Comparison of ENCODE assay signal across 10 cellular contexts in genomic region chr15:96273317-96274086, GRCh38. TPM values are rescaled to one million over a fixed set of nuclear protein-coding genes. Genes with fewer than 3 reads are reported as not detected.
DNase-seq lines count a peak whose midpoint lies in the region; ATAC-seq, FAIRE-seq and TF ChIP-seq lines count a peak whose summit lies in the region.
"Had no signal": no experiment of that assay in that cellular context is flagged by ENCODE, and none has a peak within 500 bp of the region (broad histone marks: within the 10 kb centered on the region; RNA-seq: fewer than 3 reads in every experiment).

No MANE protein-coding gene starts in this region.

- H3K36me3 ChIP-seq in Loucy (ENCODE audit: insufficient read depth, low read length): no peaks in the 10 kb centered on the region
- H3K36me3 ChIP-seq in HepG2 (replicated peaks in 1 of 2; ENCODE audit: control insufficient read depth in 1 of 2, insufficient read depth in 2 of 2, low read length in 2 of 2): no peaks in the 10 kb centered on the region

- FAIRE-seq in HepG2 (lab: Jason Lieb, UNC): no peak

- H3K9ac ChIP-seq in Loucy (ENCODE audit: low read depth, low read length, poor library complexity, severe bottlenecking) (no peak overlapping the region), HepG2 (ENCODE audit: insufficient read depth, low read depth, low read length) (no peak overlapping the region)

- TF ChIP-seq EP300 in HepG2 (IDR thresholded peaks at IDR 0.05; ENCODE audit: low read depth in 2 of 2, low read length in 2 of 2) (no peak), HepG2 (CRISPR knock-in tag; IDR thresholded peaks at IDR 0.05; ENCODE audit: borderline replicate concordance) (no peak)

- in situ Hi-C loops in HepG2 (cut with HindIII; ENCODE audit: extremely low pct_ligation_motif_present, low pct_unique_long_range_greater_than_20kb): no loop called here

- no peaks in the 10 kb centered on the region for H3K79me2 ChIP-seq in Loucy (ENCODE audit: insufficient read depth, low read length)
- no peaks in the 10 kb centered on the region for H3K79me2 ChIP-seq in HepG2 (ENCODE audit: insufficient read depth, low read length)

- H3F3A ChIP-seq in Loucy (ENCODE audit: low read depth): no peaks in the 10 kb centered on the region

- BruUV-seq in HepG2 (replicated peaks; lab: Mats Ljungman, UMichigan): no TSS peak

- H3K4me3 Mint-ChIP-seq in activated CD8-positive, alpha-beta memory T cell treated with anti-CD3 and anti-CD28 coated beads, Interleukin-2, amount 10 ng/mL, durations not matched to agents 7 days and 5 days: no peak overlapping the region
- H3K4me3 Mint-ChIP-seq: CD4-positive, alpha-beta T cell had no signal

- H3K9me3 ChIP-seq in Loucy (ENCODE audit: insufficient read depth, low read depth, low read length) (no peaks in the 10 kb centered on the region), HepG2 (ENCODE audit: low read length) (no peaks in the 10 kb centered on the region)

- H3K27ac ChIP-seq in HepG2 (ENCODE audit: extremely low read length, insufficient read depth, low read length): no peak overlapping the region

- WGBS in HepG2 (ENCODE audit: low lambda C conversion rate): 91% methylated on average over 15 of the region's 15 CpGs

- no peak for TF ChIP-seq CTCF in Loucy (conservative IDR thresholded peaks at IDR 0.05; ENCODE audit: low read length)
- no peak for TF ChIP-seq CTCF in epithelial cell of esophagus (IDR thresholded peaks at IDR 0.05; ENCODE audit: insufficient read depth, low read depth, low read length, missing control alignments)
- no peak for TF ChIP-seq CTCF in HepG2 (CRISPR knock-in tag; IDR thresholded peaks at IDR 0.05)

- intact Hi-C loops in HepG2 (cut with micrococcal nuclease; ENCODE audit: unreplicated experiment): no loop called here

- H3K4me2 ChIP-seq in Loucy (ENCODE audit: low read depth, low read length, poor library complexity, severe bottlenecking) (peak overlapping the region; percentile 17), HepG2 (ENCODE audit: low read depth, low read length) (no peak overlapping the region)

- H3K36me3 Mint-ChIP-seq in activated CD8-positive, alpha-beta memory T cell treated with anti-CD3 and anti-CD28 coated beads, Interleukin-2, amount 10 ng/mL, durations not matched to agents 7 days and 5 days: no peaks in the 10 kb centered on the region

- no peaks in the 10 kb centered on the region for H3K27me3 Mint-ChIP-seq in activated CD8-positive, alpha-beta memory T cell treated with anti-CD3 and anti-CD28 coated beads, Interleukin-2, amount 10 ng/mL, durations not matched to agents 7 days and 5 days

- no peaks in the 10 kb centered on the region for H3K9me2 ChIP-seq in Loucy (replicated peaks; ENCODE audit: low read depth, low read length)

- H3K4me3 ChIP-seq in Loucy (ENCODE audit: low read length, poor library complexity, severe bottlenecking): no peak overlapping the region
- H3K4me3 ChIP-seq in epithelial cell of esophagus (ENCODE audit: low read length): no peak overlapping the region
- H3K4me3 ChIP-seq in HepG2 (replicated peaks in 1 of 3; ENCODE audit: insufficient read depth in 1 of 3, low read depth in 2 of 3, low read length in 3 of 3): no peak overlapping the region

- no peak overlapping the region for H3K27ac Mint-ChIP-seq in activated CD8-positive, alpha-beta memory T cell treated with anti-CD3 and anti-CD28 coated beads, Interleukin-2, amount 10 ng/mL, durations not matched to agents 7 days and 5 days
- H3K27ac Mint-ChIP-seq: CD4-positive, alpha-beta T cell had no signal

- H2AFZ ChIP-seq in Loucy (ENCODE audit: low read length) (no peak overlapping the region), HepG2 (ENCODE audit: low read length) (no peak overlapping the region)

- no peaks in the 10 kb centered on the region for H3K4me1 Mint-ChIP-seq in activated CD8-positive, alpha-beta memory T cell treated with anti-CD3 and anti-CD28 coated beads, Interleukin-2, amount 10 ng/mL, durations not matched to agents 7 days and 5 days

- H3K27me3 ChIP-seq in Loucy (ENCODE audit: insufficient read depth, low read length, poor library complexity, severe bottlenecking) (no peaks in the 10 kb centered on the region), HepG2 (ENCODE audit: control insufficient read depth in 1 of 2, insufficient read depth in 2 of 2, low read length in 2 of 2) (no peaks in the 10 kb centered on the region)

- H4K20me1 ChIP-seq in Loucy (ENCODE audit: insufficient read depth, low read length, poor library complexity, severe bottlenecking): no peaks in the 10 kb centered on the region
- no peaks in the 10 kb centered on the region for H4K20me1 ChIP-seq in HepG2 (ENCODE audit: insufficient read depth, low read length)

- no peaks in the 10 kb centered on the region for H3K9me3 Mint-ChIP-seq in activated CD8-positive, alpha-beta memory T cell treated with anti-CD3 and anti-CD28 coated beads, Interleukin-2, amount 10 ng/mL, durations not matched to agents 7 days and 5 days (ENCODE audit: low read depth)

- CTCF ChIA-PET in activated CD8-positive, alpha-beta memory T cell treated with anti-CD3 and anti-CD28 coated beads, Interleukin-2, amount 10 ng/mL, durations not matched to agents 7 days and 5 days (lab: Charles Lee): no interaction called here
- CTCF ChIA-PET in HepG2 (lab: Yijun Ruan, JAX; ENCODE audit: low intra/inter-chr PET ratio, low total read pairs): no interaction called here

- no peak for TF ChIP-seq POLR2A in HepG2 (IDR thresholded peaks at IDR 0.05; ENCODE audit: insufficient read depth in 1 of 2, low read depth in 2 of 2, low read length in 2 of 2)

- H3K4me1 ChIP-seq in Loucy (ENCODE audit: insufficient read depth, low read length, poor library complexity, severe bottlenecking) (peaks cover 3% of the 10 kb centered on the region), HepG2 (ENCODE audit: insufficient read depth, low read length) (peaks cover 33% of the 10 kb centered on the region)

- POLR2A ChIA-PET in HepG2 (lab: Yijun Ruan, JAX): no interaction called here

- peak; percentile 60 for DNase-seq in activated CD8-positive, alpha-beta memory T cell treated with anti-CD3 and anti-CD28 coated beads, Interleukin-2, amount 50 U/mL, for 48 hours
- DNase-seq in activated CD8-positive, alpha-beta memory T cell treated with anti-CD3 and anti-CD28 coated beads, Interleukin-2, amount 10 ng/mL, durations not matched to agents 7 days and 5 days: no peak
- peak; percentile 100 for DNase-seq in epithelial cell of esophagus (ENCODE audit: low read depth)
- DNase-seq in stimulated activated CD8-positive, alpha-beta memory T cell treated with anti-CD3 and anti-CD28 coated beads, Interleukin-4, amount 100 ng/mL, for 24 hours (ENCODE audit: low read depth): peak; percentile 15
- DNase-seq in NCI-H2107 (lab: John Stamatoyannopoulos, UW): no peak
- no peak for DNase-seq in HepG2 (ENCODE audit: low spot score)
- DNase-seq in hypothalamus (lab: John Stamatoyannopoulos, UW): no peak
- DNase-seq: CD4-positive, alpha-beta T cell; NCI-H2227 treated with DMSO at 0.1 percent for 48 hours had no signal

- TF ChIP-seq RAD21 in HepG2 (CRISPR knock-in tag; IDR thresholded peaks at IDR 0.05): no peak

- ATAC-seq in activated CD8-positive, alpha-beta memory T cell treated with anti-CD3 and anti-CD28 coated beads, Interleukin-2, amount 10 ng/mL, durations not matched to agents 7 days and 5 days: no peak
- ATAC-seq in HepG2: no peak

TF ChIP-seq in HepG2, 621 proteins besides CTCF, POLR2A, EP300 and RAD21:
- TF ChIP-seq RAD51 (IDR thresholded peaks at IDR 0.05; ENCODE audit: borderline replicate concordance) (no peak), SNAI1 (CRISPR knock-in tag; IDR thresholded peaks at IDR 0.05; ENCODE audit: borderline replicate concordance) (no peak)
TF ChIP-seq in HepG2: peak in this region for 0.

RNA-seq across cellular contexts. Expression of gene NR2F2, which starts 57.0 kb away (rescaled TPM):
- total RNA-seq in activated CD8-positive, alpha-beta memory T cell treated with anti-CD3 and anti-CD28 coated beads, Interleukin-2, amount 10 ng/mL, durations not matched to agents 7 days and 5 days: not detected
- total RNA-seq in HepG2 (2016; rRNA removed; fragmentation: Illumina TruSeq; extraction: Trizol): 3.5 and 5.0 TPM in 2 replicates
- total RNA-seq in HepG2 (2016; cell fraction: cytosol; rRNA removed; fragmentation: Illumina TruSeq; extraction: Trizol; ENCODE audit: low read depth): 0.61 and 0.79 TPM in 2 replicates
- 3.8 and 4.3 TPM in 2 replicates for total RNA-seq in HepG2 (2016; cell fraction: insoluble cytoplasmic fraction; rRNA removed; fragmentation: Illumina TruSeq; extraction: Trizol)
- 2.4 and 2.8 TPM in 2 replicates for total RNA-seq in HepG2 (2016; cell fraction: membrane; rRNA removed; fragmentation: Illumina TruSeq; extraction: Trizol)
- 8.2 and 8.4 TPM in 2 replicates for total RNA-seq in HepG2 (2016; cell fraction: nucleus; rRNA removed; fragmentation: Illumina TruSeq; extraction: Trizol)
- polyA plus RNA-seq in HepG2 (2011; rRNA removed): 4.0 and 4.7 TPM in 2 replicates
- 3.5 and 3.6 TPM in 2 replicates for polyA plus RNA-seq in HepG2 (2011; cell fraction: cytosol; rRNA removed)
- polyA plus RNA-seq in HepG2 (2011; cell fraction: nucleus; rRNA removed): 13.5 and 15.0 TPM in 2 replicates
- 20.1 and 28.6 TPM in 2 replicates for polyA plus RNA-seq in HepG2 (2012)
- 0.70 TPM in 2 replicates for polyA plus RNA-seq in HepG2 (2016; cell fraction: cytosol; fragmentation: Illumina TruSeq; extraction: Trizol; ENCODE audit: low read depth)
- 14.4 and 16.5 TPM in 2 replicates for polyA plus RNA-seq in HepG2 (2016; cell fraction: insoluble cytoplasmic fraction; fragmentation: Illumina TruSeq; extraction: Trizol; ENCODE audit: low read depth)
- polyA plus RNA-seq in HepG2 (2016; cell fraction: membrane; fragmentation: Illumina TruSeq; extraction: Trizol; ENCODE audit: low read depth): 3.3 and 3.6 TPM in 2 replicates
- 27.1 and 27.3 TPM in 2 replicates for polyA plus RNA-seq in HepG2 (2016; cell fraction: nucleus; fragmentation: Illumina TruSeq; extraction: Trizol; ENCODE audit: insufficient read depth, low read depth)
- polyA minus RNA-seq in HepG2 (2011; rRNA and poly(A)+ RNA removed; ENCODE audit: low replicate concordance): 15.2 and 51.3 TPM in 2 replicates
- polyA minus RNA-seq in HepG2 (2011; cell fraction: cytosol; rRNA and poly(A)+ RNA removed): 6.7 and 11.9 TPM in 2 replicates
- 11.7 and 14.2 TPM in 2 replicates for polyA minus RNA-seq in HepG2 (2011; cell fraction: nucleus; rRNA and poly(A)+ RNA removed)
- total RNA-seq: CD4-positive, alpha-beta T cell had no signal

Comparison
In these comparisons a context has a peak if more than half of its experiments do, and no peak if none do; other contexts are left out.
1. DNase-seq: peak in activated CD8-positive, alpha-beta memory T cell treated with anti-CD3 and anti-CD28 coated beads, Interleukin-2, amount 50 U/mL, for 48 hours (single experiment), epithelial cell of esophagus (single experiment) and stimulated activated CD8-positive, alpha-beta memory T cell treated with anti-CD3 and anti-CD28 coated beads, Interleukin-4, amount 100 ng/mL, for 24 hours (single experiment); none in activated CD8-positive, alpha-beta memory T cell treated with anti-CD3 and anti-CD28 coated beads, Interleukin-2, amount 10 ng/mL, durations not matched to agents 7 days and 5 days (single experiment), NCI-H2107 (single experiment), HepG2 (single experiment) and hypothalamus (0 of 51).